20 cellular contexts compared by ENCODE assay signal in the genomic region with DNA sequence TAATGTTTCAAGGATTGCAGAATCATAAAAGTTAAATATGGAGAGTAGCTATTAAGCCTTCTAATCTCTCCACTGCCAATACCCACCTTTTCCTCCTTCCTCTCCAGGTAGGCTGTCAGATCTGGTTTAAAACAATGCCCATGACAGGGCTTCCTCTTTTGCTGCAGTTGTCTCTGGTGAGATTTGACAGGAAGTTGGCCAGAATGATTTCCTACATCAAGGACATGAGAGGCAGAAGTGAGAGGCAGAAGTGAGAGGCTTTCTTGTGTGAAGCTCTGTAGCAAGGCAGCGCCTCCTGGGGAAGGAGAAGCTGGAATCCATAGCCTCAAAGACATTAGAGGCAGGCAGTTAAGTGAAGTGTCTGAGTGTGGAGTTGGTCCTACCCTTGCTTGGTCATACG.
A peak's percentile ranks its signal among the peaks of the same experiment; 100 is the strongest.
DNase-seq lines count a peak whose midpoint lies in the region; ATAC-seq lines count a peak whose summit lies in the region.
"Had no signal": no experiment of that assay in that cellular context is flagged by ENCODE, and none has a peak within 500 bp of the region (broad histone marks: within the 10 kb centered on the region; RNA-seq: fewer than 3 reads in every experiment).

No MANE protein-coding gene starts in this region.

- H3K9me3 Mint-ChIP-seq in memory B cell = no peaks in the 10 kb centered on the region

- no peak overlapping the region for H3K27ac Mint-ChIP-seq in memory B cell
- H3K27ac Mint-ChIP-seq: CD4-positive, alpha-beta memory T cell had no signal

- peak; percentile 23 for DNase-seq in GDM1 (lab: John Stamatoyannopoulos, UW)
- DNase-seq in NAMALWA (ENCODE audit: low spot score) = peak; percentile 3
- peak; percentile 56 for DNase-seq in SKM-1 (lab: John Stamatoyannopoulos, UW; ENCODE audit: unreplicated experiment)
- no peak for DNase-seq in memory B cell (ENCODE audit: low spot score in 2 of 2)
- no peak for DNase-seq in T-helper 9 cell
- no peak for DNase-seq in effector CD8-positive, alpha-beta T cell (lab: John Stamatoyannopoulos, UW)
- DNase-seq in NCI-H2171 (lab: John Stamatoyannopoulos, UW) = no peak
- no peak for DNase-seq in HAP-1 (ENCODE audit: low spot score in 2 of 2)
- DNase-seq: 8988T; BE2C; Calu3; CD4-positive, alpha-beta memory T cell; DMS79 treated with DMSO at 0.1 percent for 48 hours; KG1; NCI-H1417 treated with DMSO at 0.1 percent for 48 hours; NCI-H1930; NCI-H446 treated with DMSO at 0.1 percent for 48 hours; SHP77; SK-N-SH had no signal

- peaks cover 10% of the 10 kb centered on the region for H3K27me3 Mint-ChIP-seq in memory B cell

- H3K27me3 ChIP-seq in HAP-1 (ENCODE audit: low read depth) = no peaks in the 10 kb centered on the region
- H3K27me3 ChIP-seq: BE2C had no signal

- in situ Hi-C loops in HAP-1 (cut with MboI; ENCODE audit: low sequenced_read_pairs) = no loop called here

- H3K4me3 ChIP-seq in HAP-1 = no peak overlapping the region

- no peaks in the 10 kb centered on the region for H3K9me3 ChIP-seq in HAP-1
- H3K9me3 ChIP-seq: BE2C, SK-N-SH had no signal

- no peaks in the 10 kb centered on the region for H3K36me3 Mint-ChIP-seq in memory B cell
- H3K36me3 Mint-ChIP-seq: CD4-positive, alpha-beta memory T cell had no signal

- no peaks in the 10 kb centered on the region for H3K36me3 ChIP-seq in HAP-1 (replicated peaks)
- H3K36me3 ChIP-seq: BE2C had no signal

- H3K4me1 Mint-ChIP-seq in memory B cell = no peaks in the 10 kb centered on the region
- H3K4me1 Mint-ChIP-seq: CD4-positive, alpha-beta memory T cell had no signal

- no peak overlapping the region for H3K4me3 Mint-ChIP-seq in memory B cell
- H3K4me3 Mint-ChIP-seq: CD4-positive, alpha-beta memory T cell had no signal

- ATAC-seq in memory B cell (ENCODE audit: low read depth) = peak; percentile 48
- ATAC-seq: HCT116 had no signal

- no peaks in the 10 kb centered on the region for H3K4me1 ChIP-seq in HAP-1
- H3K4me1 ChIP-seq: BE2C had no signal

Comparison
In these comparisons a context has a peak if more than half of its experiments do, and no peak if none do; other contexts are left out.
1. DNase-seq: peak in GDM1 (single experiment), NAMALWA (single experiment) and SKM-1 (single experiment); none in memory B cell (0 of 2), T-helper 9 cell (single experiment), effector CD8-positive, alpha-beta T cell (single experiment), NCI-H2171 (single experiment) and HAP-1 (0 of 2).